Comparison of ENCODE assay signal across 23 cellular contexts in the genomic region with DNA sequence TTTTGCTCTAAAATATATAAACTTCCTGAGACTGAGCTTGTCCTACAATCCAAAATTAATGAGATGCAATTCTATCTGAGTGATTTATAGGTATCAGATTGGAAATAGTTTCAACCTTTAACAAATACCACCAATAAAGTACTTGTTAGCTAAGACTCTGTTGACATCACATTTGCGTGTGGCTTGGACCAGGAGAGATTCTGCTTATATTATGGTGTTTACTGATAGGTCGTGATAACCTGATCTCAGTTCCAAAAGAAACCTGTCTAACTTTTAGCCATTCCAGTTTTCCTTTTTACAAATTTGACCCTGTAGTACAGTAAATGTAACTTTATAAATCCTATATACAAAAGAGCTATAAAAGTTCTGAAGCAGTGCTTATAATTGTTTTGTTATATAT.
"Had no signal": no experiment of that assay in that cellular context is flagged by ENCODE, and none has a peak within 500 bp of the region (broad histone marks: within the 10 kb centered on the region; RNA-seq: fewer than 3 reads in every experiment).

No MANE protein-coding gene starts in this region.

- DNase-seq: colonic mucosa; cortex of kidney; dermis blood vessel endothelial cell; dorsolateral prefrontal cortex; effector CD4-positive, alpha-beta T cell; effector CD8-positive, alpha-beta T cell; effector memory CD4-positive, alpha-beta T cell; effector memory CD8-positive, alpha-beta T cell; endodermal cell; erythroblast; esophagus squamous epithelium; foreskin fibroblast; foreskin keratinocyte; foreskin melanocyte; gastrocnemius medialis; glutamatergic neuron; head of caudate nucleus; heart left ventricle; heart right ventricle had no signal

- H3K27me3 ChIP-seq: colonic mucosa, dorsolateral prefrontal cortex, esophagus muscularis mucosa, esophagus squamous epithelium, foreskin keratinocyte, gastrocnemius medialis, heart left ventricle, heart right ventricle had no signal

- H3K36me3 ChIP-seq: colonic mucosa, esophagus muscularis mucosa, esophagus squamous epithelium, gastrocnemius medialis, gastroesophageal sphincter, heart left ventricle, heart right ventricle had no signal

- H3K9me3 ChIP-seq: colonic mucosa, esophagus muscularis mucosa, esophagus squamous epithelium, gastrocnemius medialis had no signal

- H3K4me3 ChIP-seq: colonic mucosa, coronary artery, dorsolateral prefrontal cortex, esophagus muscularis mucosa, esophagus squamous epithelium, gastrocnemius medialis, gastroesophageal sphincter, heart left ventricle, heart right ventricle had no signal

- H3K27ac ChIP-seq: colonic mucosa, coronary artery, dorsolateral prefrontal cortex, epithelial cell of prostate, esophagus muscularis mucosa, esophagus squamous epithelium, foreskin keratinocyte, gastrocnemius medialis, gastroesophageal sphincter, heart left ventricle, heart right ventricle had no signal

- H3K4me1 ChIP-seq: colonic mucosa, esophagus muscularis mucosa, foreskin keratinocyte, gastrocnemius medialis, gastroesophageal sphincter, heart left ventricle, heart right ventricle had no signal
